11 cellular contexts compared by ENCODE assay signal in the genomic region with DNA sequence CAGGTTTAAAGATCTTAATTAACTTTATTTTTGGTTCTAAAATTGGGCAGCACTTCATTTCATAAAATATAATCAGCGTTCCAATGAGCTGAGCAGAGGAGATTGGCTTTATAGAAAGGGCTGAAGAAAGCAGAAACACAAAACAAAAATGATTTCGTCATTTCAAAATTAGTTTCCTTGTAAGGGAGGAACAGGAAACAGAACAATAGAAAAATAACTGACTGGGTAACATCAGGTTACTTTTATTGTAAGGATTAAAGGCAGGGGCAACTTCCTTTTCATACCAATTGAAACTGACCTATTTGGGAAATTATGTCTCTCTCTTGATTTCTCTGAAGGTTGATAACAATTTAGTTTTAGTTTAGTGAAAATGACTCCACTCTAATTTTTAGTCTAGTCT.
"Had no signal": no experiment of that assay in that cellular context is flagged by ENCODE, and none has a peak within 500 bp of the region (broad histone marks: within the 10 kb centered on the region; RNA-seq: fewer than 3 reads in every experiment).

No MANE protein-coding gene starts in this region.

- H3K36me3 ChIP-seq: gastroesophageal sphincter, pancreas, thyroid gland, uterus had no signal

- DNase-seq: activated CD4-positive, alpha-beta T cell treated with anti-CD3 and anti-CD28 coated beads, Interleukin-2, amount 50 U/mL, for 48 hours; activated CD8-positive, alpha-beta memory T cell treated with anti-CD3 and anti-CD28 coated beads, Interleukin-2, amount 10 ng/mL, durations not matched to agents 7 days and 5 days; activated gamma-delta T cell; activated T-cell treated with anti-CD3 and anti-CD28 coated beads, Interleukin-2, amount 50 U/mL, for 4 hours; amygdala; kidney; pancreas; stimulated activated CD4-positive, alpha-beta T cell treated with anti-CD3 and anti-CD28 coated beads, Interleukin-4, amount 100 ng/mL, for 24 hours; thyroid gland; uterus had no signal

- H3K4me3 ChIP-seq: gastroesophageal sphincter, pancreas, thyroid gland, uterus had no signal

- H3K9me3 ChIP-seq: gastroesophageal sphincter, pancreas, thyroid gland, uterus had no signal

- H3K27me3 ChIP-seq: gastroesophageal sphincter, pancreas, thyroid gland, uterus had no signal

- H3K4me1 ChIP-seq: gastroesophageal sphincter, thyroid gland, uterus had no signal

- H3K27ac ChIP-seq: gastroesophageal sphincter, pancreas, thyroid gland, uterus had no signal
